In genomic region chr13:62320129-62320724, GRCh38 we compare ENCODE assay signal across 8 cellular contexts.
A peak's percentile ranks its signal among the peaks of the same experiment; 100 is the strongest.
DNase-seq lines count a peak whose midpoint lies in the region; ATAC-seq, FAIRE-seq and TF ChIP-seq lines count a peak whose summit lies in the region.

No MANE protein-coding gene starts in this region.

- WGBS in pancreas, 2 donors, result 0 to 1% methylated on average over 1 of the region's 1 CpG

- no peaks in the 10 kb centered on the region for H3K4me1 Mint-ChIP-seq in stimulated activated effector memory CD8-positive, alpha-beta T cell treated with anti-CD3 and anti-CD28 coated beads, Interleukin-12 subunit alpha, Interleukin-12 subunit beta, amount 100 ng/mL, for 72 hours

- H3K4me3 Mint-ChIP-seq in stimulated activated effector memory CD8-positive, alpha-beta T cell treated with anti-CD3 and anti-CD28 coated beads, Interleukin-12 subunit alpha, Interleukin-12 subunit beta, amount 100 ng/mL, for 72 hours, result no peak overlapping the region

- H3K27me3 ChIP-seq in pancreas, result no peaks in the 10 kb centered on the region

- no peak overlapping the region for H3K27ac Mint-ChIP-seq in stimulated activated effector memory CD8-positive, alpha-beta T cell treated with anti-CD3 and anti-CD28 coated beads, Interleukin-12 subunit alpha, Interleukin-12 subunit beta, amount 100 ng/mL, for 72 hours

- H3K4me3 ChIP-seq in GM12875 (ENCODE audit: low read depth, low read length), result no peak overlapping the region
- no peak overlapping the region for H3K4me3 ChIP-seq in choroid plexus epithelial cell (ENCODE audit: low read depth, low read length)
- H3K4me3 ChIP-seq in pancreas, result no peak overlapping the region

- DNase-seq in NCI-H460 (ENCODE audit: extremely low read depth, low read depth) (peak; percentile 51), choroid plexus epithelial cell (ENCODE audit: low read depth) (peak; percentile 82), pancreas (no peak)
- no peak for DNase-seq in stimulated activated effector memory CD8-positive, alpha-beta T cell treated with anti-CD3 and anti-CD28 coated beads, Interleukin-12 subunit alpha, Interleukin-12 subunit beta, amount 100 ng/mL, for 72 hours (ENCODE audit: low spot score in 2 of 2)

- ATAC-seq in HG03103 (IDR thresholded peaks at IDR 0.05; ENCODE audit: low read depth, unreplicated experiment) (peak; percentile 82), pancreas (peak; percentile 80 to 96 (median 92)), GM18517 (IDR thresholded peaks at IDR 0.05; ENCODE audit: unreplicated experiment) (no peak), GM21825 (IDR thresholded peaks at IDR 0.05; ENCODE audit: unreplicated experiment) (no peak)
- no peak for ATAC-seq in stimulated activated effector memory CD8-positive, alpha-beta T cell treated with anti-CD3 and anti-CD28 coated beads, Interleukin-12 subunit alpha, Interleukin-12 subunit beta, amount 100 ng/mL, for 72 hours

- no peaks in the 10 kb centered on the region for H3K36me3 Mint-ChIP-seq in stimulated activated effector memory CD8-positive, alpha-beta T cell treated with anti-CD3 and anti-CD28 coated beads, Interleukin-12 subunit alpha, Interleukin-12 subunit beta, amount 100 ng/mL, for 72 hours

- no peaks in the 10 kb centered on the region for H3K9me3 ChIP-seq in pancreas

- FAIRE-seq in pancreas (lab: Jason Lieb, UNC), result peak; percentile 90

- peaks cover 5% of the 10 kb centered on the region for H3K9me3 Mint-ChIP-seq in stimulated activated effector memory CD8-positive, alpha-beta T cell treated with anti-CD3 and anti-CD28 coated beads, Interleukin-12 subunit alpha, Interleukin-12 subunit beta, amount 100 ng/mL, for 72 hours

- H3K27ac ChIP-seq in pancreas, result no peak overlapping the region

- no peaks in the 10 kb centered on the region for H3K36me3 ChIP-seq in pancreas

- intact Hi-C loops in pancreas (cut with DNase I), result no loop called here

- TF ChIP-seq CTCF in GM12875 (IDR thresholded peaks at IDR 0.05; ENCODE audit: borderline replicate concordance, insufficient read depth, low read depth, low read length), result peak; percentile 26; the same call in 1 of the 2 replicates
- TF ChIP-seq CTCF in choroid plexus epithelial cell (conservative IDR thresholded peaks at IDR 0.05; ENCODE audit: low read depth, low read length), result peak; percentile 66
- peak in 3 of 4 donors; percentile 43 to 50 (median 46) for TF ChIP-seq CTCF in pancreas (IDR thresholded peaks at IDR 0.05)

- peaks cover 0 to 10% (median 0%) of the 10 kb centered on the region in 3 donors for H3K4me1 ChIP-seq in pancreas

Comparison
In these comparisons a context has a peak if more than half of its experiments do, and no peak if none do; other contexts are left out.
1. ATAC-seq: peak in HG03103 (single experiment) and pancreas (4 of 4); none in stimulated activated effector memory CD8-positive, alpha-beta T cell treated with anti-CD3 and anti-CD28 coated beads, Interleukin-12 subunit alpha, Interleukin-12 subunit beta, amount 100 ng/mL, for 72 hours (single experiment), GM18517 (single experiment) and GM21825 (single experiment).
2. DNase-seq: peak in NCI-H460 (single experiment) and choroid plexus epithelial cell (single experiment); none in pancreas (0 of 6) and stimulated activated effector memory CD8-positive, alpha-beta T cell treated with anti-CD3 and anti-CD28 coated beads, Interleukin-12 subunit alpha, Interleukin-12 subunit beta, amount 100 ng/mL, for 72 hours (0 of 2).
3. Peak in every context shown above with its lines, with median percentiles within 50 percentile points of each other: CTCF ChIP-seq.